7 cellular contexts compared by ENCODE assay signal in genomic region chr11:81869337-81870065, GRCh38.
A peak's percentile ranks its signal among the peaks of the same experiment; 100 is the strongest.
DNase-seq lines count a peak whose midpoint lies in the region; ATAC-seq and TF ChIP-seq lines count a peak whose summit lies in the region.

No MANE protein-coding gene starts in this region.

- no peaks in the 10 kb centered on the region for H3K9me2 ChIP-seq in GM23338 (ENCODE audit: insufficient read depth)

- no peak overlapping the region for H3K4me2 ChIP-seq in GM23338

- no peaks in the 10 kb centered on the region for H3F3A ChIP-seq in GM23338 (replicated peaks; ENCODE audit: low read depth)

- H4K20me1 ChIP-seq in GM23338 (replicated peaks; ENCODE audit: insufficient read depth): no peaks in the 10 kb centered on the region

- H3K4me3 ChIP-seq in GM23338: no peak overlapping the region

- H3K27me3 Mint-ChIP-seq in effector memory CD8-positive, alpha-beta T cell: no peaks in the 10 kb centered on the region
- H3K27me3 Mint-ChIP-seq in stimulated activated naive B cell treated with anti-CD40 and anti-IgM and Interleukin-4, amounts not matched to agents 10 μg/mL and 1 μg/mL and 100 μg/mL, for 72 hours: no peaks in the 10 kb centered on the region
- H3K27me3 Mint-ChIP-seq in GM23338 (ENCODE audit: insufficient read depth, low read depth, poor library complexity): no peaks in the 10 kb centered on the region

- TF ChIP-seq CTCF in GM23338 (conservative IDR thresholded peaks at IDR 0.05; ENCODE audit: low read depth in 2 of 2): no peak

- H3K4me1 Mint-ChIP-seq in effector memory CD8-positive, alpha-beta T cell (ENCODE audit: low read depth in 2 of 2): peaks cover 26 to 36% of the 10 kb centered on the region in 2 donors
- peaks cover 17 to 31% of the 10 kb centered on the region in 2 donors for H3K4me1 Mint-ChIP-seq in stimulated activated naive B cell treated with anti-CD40 and anti-IgM and Interleukin-4, amounts not matched to agents 10 μg/mL and 1 μg/mL and 100 μg/mL, for 72 hours
- peaks cover 3% of the 10 kb centered on the region; the same call in 2 of the 3 replicates for H3K4me1 Mint-ChIP-seq in GM23338

- no peak overlapping the region for H3K27ac ChIP-seq in GM23338 (ENCODE audit: low read depth)

- H3K9me3 Mint-ChIP-seq in effector memory CD8-positive, alpha-beta T cell: peaks cover 2 to 7% of the 10 kb centered on the region in 2 donors
- H3K9me3 Mint-ChIP-seq in stimulated activated naive B cell treated with anti-CD40 and anti-IgM and Interleukin-4, amounts not matched to agents 10 μg/mL and 1 μg/mL and 100 μg/mL, for 72 hours: peaks cover 4 to 5% of the 10 kb centered on the region in 2 donors
- H3K9me3 Mint-ChIP-seq in GM23338: no peaks in the 10 kb centered on the region

- no peaks in the 10 kb centered on the region for H3K36me3 ChIP-seq in GM23338 (ENCODE audit: insufficient read depth)

- ATAC-seq in GM19452 (IDR thresholded peaks at IDR 0.05; ENCODE audit: unreplicated experiment) (peak; percentile 96), HG03439 (IDR thresholded peaks at IDR 0.05; ENCODE audit: unreplicated experiment) (peak; percentile 96), GM23338 (no peak)
- peak; percentile 80 for ATAC-seq in effector memory CD8-positive, alpha-beta T cell (replicated peaks)
- ATAC-seq in stimulated activated naive B cell treated with anti-CD40 and anti-IgM and Interleukin-4, amounts not matched to agents 10 μg/mL and 1 μg/mL and 100 μg/mL, for 72 hours (replicated peaks): peak; percentile 95 to 96

- H3K4me1 ChIP-seq in GM23338 (ENCODE audit: insufficient read depth): no peaks in the 10 kb centered on the region

- peak overlapping the region; percentile 89 to 92 for H3K27ac Mint-ChIP-seq in effector memory CD8-positive, alpha-beta T cell
- H3K27ac Mint-ChIP-seq in stimulated activated naive B cell treated with anti-CD40 and anti-IgM and Interleukin-4, amounts not matched to agents 10 μg/mL and 1 μg/mL and 100 μg/mL, for 72 hours: peak overlapping the region; percentile 76
- no peak overlapping the region for H3K27ac Mint-ChIP-seq in GM23338

- peak; percentile 64 for DNase-seq in activated CD4-positive, CD25-positive, alpha-beta regulatory T cell treated with anti-CD3 and anti-CD28 coated beads, Interleukin-2, amount 50 U/mL, for 16 hours (ENCODE audit: low read depth, low spot score)
- peak; percentile 74 to 83 (median 76) for DNase-seq in effector memory CD8-positive, alpha-beta T cell
- DNase-seq in stimulated activated naive B cell treated with anti-CD40 and anti-IgM and Interleukin-4, amounts not matched to agents 10 μg/mL and 1 μg/mL and 100 μg/mL, for 72 hours: peak; percentile 78
- DNase-seq in GM23338 (ENCODE audit: low spot score): no peak
- no peak for DNase-seq in NCI-H526 (lab: John Stamatoyannopoulos, UW)

- peaks cover 9% of the 10 kb centered on the region for H3K36me3 Mint-ChIP-seq in effector memory CD8-positive, alpha-beta T cell (ENCODE audit: insufficient read depth)
- H3K36me3 Mint-ChIP-seq in stimulated activated naive B cell treated with anti-CD40 and anti-IgM and Interleukin-4, amounts not matched to agents 10 μg/mL and 1 μg/mL and 100 μg/mL, for 72 hours: peaks cover 2 to 4% of the 10 kb centered on the region in 2 donors
- no peaks in the 10 kb centered on the region for H3K36me3 Mint-ChIP-seq in GM23338 (ENCODE audit: low read depth)

- H3K4me3 Mint-ChIP-seq in effector memory CD8-positive, alpha-beta T cell: peak overlapping the region; percentile 41 to 82
- peak overlapping the region; percentile 75 to 77 for H3K4me3 Mint-ChIP-seq in stimulated activated naive B cell treated with anti-CD40 and anti-IgM and Interleukin-4, amounts not matched to agents 10 μg/mL and 1 μg/mL and 100 μg/mL, for 72 hours
- H3K4me3 Mint-ChIP-seq in GM23338: no peak overlapping the region

- H3K79me2 ChIP-seq in GM23338 (replicated peaks; ENCODE audit: insufficient read depth): no peaks in the 10 kb centered on the region

- H3K27me3 ChIP-seq in GM23338 (ENCODE audit: insufficient read depth): no peaks in the 10 kb centered on the region

- no peak overlapping the region for H2AFZ ChIP-seq in GM23338

TF ChIP-seq in GM23338, 12 proteins besides CTCF, POLR2A, EP300 and RAD21 (continues in another document):
- TF ChIP-seq POLR2AphosphoS5 (IDR thresholded peaks at IDR 0.05; ENCODE audit: low read depth) (no peak), CREB1 (CRISPR knock-in tag; IDR thresholded peaks at IDR 0.05; ENCODE audit: low read depth) (no peak), STAT1 (IDR thresholded peaks at IDR 0.05; ENCODE audit: unreplicated experiment) (no peak), EZH2phosphoT487 (IDR thresholded peaks at IDR 0.05; ENCODE audit: unreplicated experiment) (no peak), JUNB (IDR thresholded peaks at IDR 0.05; ENCODE audit: unreplicated experiment) (no peak), REST (IDR thresholded peaks at IDR 0.05; ENCODE audit: unreplicated experiment) (no peak), EZH2 (IDR thresholded peaks at IDR 0.05; ENCODE audit: low read depth, unreplicated experiment) (no peak)

Comparison
In these comparisons a context has a peak if more than half of its experiments do, and no peak if none do; other contexts are left out.
1. DNase-seq: peak in activated CD4-positive, CD25-positive, alpha-beta regulatory T cell treated with anti-CD3 and anti-CD28 coated beads, Interleukin-2, amount 50 U/mL, for 16 hours (single experiment), effector memory CD8-positive, alpha-beta T cell (3 of 3) and stimulated activated naive B cell treated with anti-CD40 and anti-IgM and Interleukin-4, amounts not matched to agents 10 μg/mL and 1 μg/mL and 100 μg/mL, for 72 hours (single experiment); none in GM23338 (single experiment) and NCI-H526 (0 of 2).